In the genomic region with DNA sequence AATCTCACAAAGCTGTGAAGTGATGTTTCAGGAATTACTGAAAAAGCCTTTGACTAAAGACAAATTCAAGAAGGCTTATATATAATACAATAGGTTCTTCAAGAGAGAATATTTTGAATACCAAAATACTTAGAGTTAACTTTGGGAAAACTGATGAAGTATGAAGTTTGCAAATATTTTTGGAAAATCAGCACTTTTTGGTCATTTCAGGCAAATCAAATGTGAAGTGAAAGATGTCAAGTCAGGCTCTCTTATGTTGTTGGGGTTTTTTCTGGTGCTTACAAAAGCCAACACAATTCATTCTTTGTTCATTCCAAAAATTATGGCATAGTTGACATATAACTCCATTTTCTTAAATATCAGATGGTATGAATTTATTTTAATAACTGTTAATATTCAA, we compare ENCODE assay signal across 26 cellular contexts. TPM values are rescaled to one million over a fixed set of nuclear protein-coding genes. Genes with fewer than 3 reads are reported as not detected.
A peak's percentile ranks its signal among the peaks of the same experiment; 100 is the strongest.
DNase-seq lines count a peak whose midpoint lies in the region; ATAC-seq, FAIRE-seq and TF ChIP-seq lines count a peak whose summit lies in the region.
"Had no signal": no experiment of that assay in that cellular context is flagged by ENCODE, and none has a peak within 500 bp of the region (broad histone marks: within the 10 kb centered on the region; RNA-seq: fewer than 3 reads in every experiment).

No MANE protein-coding gene starts in this region.

- TF ChIP-seq EP300 in HepG2 (IDR thresholded peaks at IDR 0.05; ENCODE audit: low read depth in 2 of 2, low read length in 2 of 2) (no peak), HepG2 (CRISPR knock-in tag; IDR thresholded peaks at IDR 0.05; ENCODE audit: borderline replicate concordance) (no peak), K562 (IDR thresholded peaks at IDR 0.05; ENCODE audit: low read length) (no peak)

- H3K4me2 ChIP-seq in HepG2 (ENCODE audit: low read depth, low read length) (no peak overlapping the region), K562 (ENCODE audit: insufficient read depth, low read length) (no peak overlapping the region)
- H3K4me2 ChIP-seq: BLaER1 had no signal

- DNase-seq in HepG2 (ENCODE audit: low spot score) (no peak), right lobe of liver (no peak), RPMI8226 (peak; percentile 22), K562 (ENCODE audit: extremely low read depth in 1 of 4, low spot score in 3 of 4) (no peak), NCI-H1105 (lab: John Stamatoyannopoulos, UW) (no peak)
- no peak for DNase-seq in stimulated activated CD8-positive, alpha-beta memory T cell treated with anti-CD3 and anti-CD28 coated beads, Interleukin-4, amount 100 ng/mL, for 48 hours
- DNase-seq: ACHN; BE2C; C1 segment of cervical spinal cord; CD4-positive, alpha-beta memory T cell; CD4-positive, CD25-positive, alpha-beta regulatory T cell; CD8-positive, alpha-beta memory T cell; COR-L47; DMS 273 treated with DMSO at 0.1 percent for 48 hours; DMS153; DMS53; DMS79; DND-41; EL; GDM1 had no signal

- no peak overlapping the region for H3K9ac ChIP-seq in HepG2 (ENCODE audit: insufficient read depth, low read depth, low read length)
- no peak overlapping the region for H3K9ac ChIP-seq in K562 (ENCODE audit: insufficient read depth in 1 of 2, low read depth in 2 of 2, low read length in 2 of 2)
- H3K9ac ChIP-seq: BLaER1 had no signal

- CTCF ChIA-PET in HepG2 (lab: Yijun Ruan, JAX; ENCODE audit: low intra/inter-chr PET ratio, low total read pairs), result no interaction called here
- CTCF ChIA-PET in K562 (lab: Yijun Ruan, JAX; ENCODE audit: low intra/inter-chr PET ratio), result no interaction called here

- H3K9me3 ChIP-seq in HepG2 (ENCODE audit: low read length), result no peaks in the 10 kb centered on the region
- peaks cover 0 to 3% (median 0%) of the 10 kb centered on the region in 4 donors for H3K9me3 ChIP-seq in right lobe of liver
- no peaks in the 10 kb centered on the region; the same call in 1 of the 2 replicates for H3K9me3 ChIP-seq in K562 (replicated peaks; ENCODE audit: control insufficient read depth, insufficient read depth, low read depth, low read length)
- H3K9me3 ChIP-seq: BE2C had no signal

- TF ChIP-seq POLR2A in HepG2 (IDR thresholded peaks at IDR 0.05; ENCODE audit: insufficient read depth in 1 of 2, low read depth in 2 of 2, low read length in 2 of 2), result no peak
- no peak for TF ChIP-seq POLR2A in right lobe of liver (IDR thresholded peaks at IDR 0.05)
- no peak for TF ChIP-seq POLR2A in K562 (conservative IDR thresholded peaks at IDR 0.05)

- in situ Hi-C loops in HepG2 (cut with HindIII; ENCODE audit: extremely low pct_ligation_motif_present, low pct_unique_long_range_greater_than_20kb), result no loop called here
- in situ Hi-C loops in K562 (cut with MboI), result no loop called here

- TF ChIP-seq CTCF in HepG2 (CRISPR knock-in tag; IDR thresholded peaks at IDR 0.05), result no peak
- TF ChIP-seq CTCF in right lobe of liver (IDR thresholded peaks at IDR 0.05), result no peak
- no peak for TF ChIP-seq CTCF in K562 (IDR thresholded peaks at IDR 0.05 in 2 of 3, conservative IDR thresholded peaks at IDR 0.05 in 1 of 3; ENCODE audit: insufficient read depth in 2 of 3, low read depth in 1 of 3, low read length in 3 of 3)

- H3K79me2 ChIP-seq in HepG2 (ENCODE audit: insufficient read depth, low read length), result no peaks in the 10 kb centered on the region
- H3K79me2 ChIP-seq in K562 (ENCODE audit: control insufficient read depth, insufficient read depth, low read length), result no peaks in the 10 kb centered on the region

- H3K27me3 ChIP-seq in HepG2 (ENCODE audit: control insufficient read depth in 1 of 2, insufficient read depth in 2 of 2, low read length in 2 of 2) (no peaks in the 10 kb centered on the region), right lobe of liver (no peaks in the 10 kb centered on the region), K562 (ENCODE audit: control insufficient read depth in 2 of 2, insufficient read depth in 2 of 2, low read length in 2 of 2) (no peaks in the 10 kb centered on the region)
- H3K27me3 ChIP-seq: BE2C, BLaER1 had no signal

- no peaks in the 10 kb centered on the region for H3K4me1 ChIP-seq in HepG2 (ENCODE audit: insufficient read depth, low read length)
- no peaks in the 10 kb centered on the region for H3K4me1 ChIP-seq in right lobe of liver
- no peaks in the 10 kb centered on the region; a peak in 1 of 5 replicates for H3K4me1 ChIP-seq in K562 (replicated peaks in 1 of 2; ENCODE audit: control insufficient read depth in 2 of 2, insufficient read depth in 2 of 2, low read length in 2 of 2)
- H3K4me1 ChIP-seq: BE2C, BLaER1 had no signal

- H4K20me1 ChIP-seq in HepG2 (ENCODE audit: insufficient read depth, low read length) (no peaks in the 10 kb centered on the region), K562 (replicated peaks; ENCODE audit: control insufficient read depth, insufficient read depth, low read length) (no peaks in the 10 kb centered on the region)
- H4K20me1 ChIP-seq: BLaER1 had no signal

- POLR2A ChIA-PET in HepG2 (lab: Yijun Ruan, JAX), result no interaction called here
- POLR2A ChIA-PET in K562 (lab: Yijun Ruan, JAX), result no interaction called here

- no peak for FAIRE-seq in HepG2 (lab: Jason Lieb, UNC)
- FAIRE-seq in K562 (lab: Jason Lieb, UNC), result no peak
- FAIRE-seq: GM12878, GM12892, GM18507 had no signal

- H3K4me3 ChIP-seq in HepG2 (replicated peaks in 1 of 3; ENCODE audit: insufficient read depth in 1 of 3, low read depth in 2 of 3, low read length in 3 of 3), result no peak overlapping the region
- no peak overlapping the region for H3K4me3 ChIP-seq in right lobe of liver
- no peak overlapping the region for H3K4me3 ChIP-seq in K562
- H3K4me3 ChIP-seq: BLaER1, GM12878 had no signal

- intact Hi-C loops in HepG2 (cut with micrococcal nuclease; ENCODE audit: unreplicated experiment), result no loop called here
- intact Hi-C loops in right lobe of liver (cut with DNase I), result no loop called here
- intact Hi-C loops in K562 (cut with micrococcal nuclease), result no loop called here

- H3K9me1 ChIP-seq in K562 (ENCODE audit: control insufficient read depth, insufficient read depth, low read length), result no peaks in the 10 kb centered on the region

- H3K36me3 ChIP-seq in HepG2 (replicated peaks in 1 of 2; ENCODE audit: control insufficient read depth in 1 of 2, insufficient read depth in 2 of 2, low read length in 2 of 2) (no peaks in the 10 kb centered on the region), right lobe of liver (no peaks in the 10 kb centered on the region), K562 (ENCODE audit: control insufficient read depth, insufficient read depth, low read length) (no peaks in the 10 kb centered on the region)
- H3K36me3 ChIP-seq: BE2C, BLaER1 had no signal

- no TSS peak for BruUV-seq in HepG2 (replicated peaks; lab: Mats Ljungman, UMichigan)
- no TSS peak for BruUV-seq in K562 (replicated peaks; lab: Mats Ljungman, UMichigan)

- ATAC-seq in HepG2, result no peak
- ATAC-seq in right lobe of liver, result no peak
- no peak for ATAC-seq in K562
- no peak for ATAC-seq in SK-N-SH treated with all-trans-retinoic acid at 6 μM for 48 hours
- ATAC-seq: GM12878 had no signal

- TF ChIP-seq RAD21 in HepG2 (CRISPR knock-in tag; IDR thresholded peaks at IDR 0.05), result no peak
- TF ChIP-seq RAD21 in K562 (CRISPR knock-in tag; conservative IDR thresholded peaks at IDR 0.05 in 1 of 2, IDR thresholded peaks at IDR 0.05 in 1 of 2), result no peak

- H3K27ac ChIP-seq in HepG2 (ENCODE audit: extremely low read length, insufficient read depth, low read length) (no peak overlapping the region), right lobe of liver (no peak overlapping the region), K562 (ENCODE audit: extremely low read depth, low read depth, low read length) (no peak overlapping the region)
- H3K27ac ChIP-seq: 22Rv1, BLaER1 had no signal

- H2AFZ ChIP-seq in HepG2 (ENCODE audit: low read length) (no peak overlapping the region), K562 (ENCODE audit: low read depth, low read length) (no peak overlapping the region)

RNA-seq across cellular contexts. Expression of a gene that starts 14.7 kb away (rescaled TPM):
- total RNA-seq in HepG2 (2016; rRNA removed; fragmentation: Illumina TruSeq; extraction: Trizol) (96.6 and 166 TPM in 2 replicates), right lobe of liver (10 to 100 TPM; 18.7 to 31.6 (median 27.0) TPM), K562 (2014; rRNA removed) (25.1 and 26.9 TPM in 2 replicates), K562 (2014; rRNA removed; fragmentation: Illumina TruSeq; extraction: Trizol) (41.2 and 47.2 TPM in 2 replicates), K562 (2015; rRNA removed; fragmentation: Illumina TruSeq; extraction: Trizol) (40.1 and 40.5 TPM in 2 replicates), K562 (2021) (23.9 and 27.0 TPM in 2 replicates)
- 36.4 and 45.6 TPM in 2 replicates for total RNA-seq in HepG2 (2016; cell fraction: cytosol; rRNA removed; fragmentation: Illumina TruSeq; extraction: Trizol; ENCODE audit: low read depth)
- total RNA-seq in HepG2 (2016; cell fraction: insoluble cytoplasmic fraction; rRNA removed; fragmentation: Illumina TruSeq; extraction: Trizol), result 99.9 and 166 TPM in 2 replicates
- 85.2 and 99.8 TPM in 2 replicates for total RNA-seq in HepG2 (2016; cell fraction: membrane; rRNA removed; fragmentation: Illumina TruSeq; extraction: Trizol)
- 44.0 and 50.3 TPM in 2 replicates for total RNA-seq in HepG2 (2016; cell fraction: nucleus; rRNA removed; fragmentation: Illumina TruSeq; extraction: Trizol)
- polyA plus RNA-seq in HepG2 (2011; rRNA removed) (26.9 and 35.1 TPM in 2 replicates), K562 (2011; rRNA removed) (19.1 and 31.7 TPM in 2 replicates), K562 (2014; fragmentation: Illumina TruSeq; extraction: Trizol) (33.6 and 46.5 TPM in 2 replicates), K562 (2014; fragmentation: Nextera tagmentation; extraction: Ambion mirVana) (10 to 100 TPM; 38.3 to 56.4 TPM), K562 (2014; rRNA removed) (28.4 and 30.3 TPM in 2 replicates)
- polyA plus RNA-seq in HepG2 (2011; cell fraction: cytosol; rRNA removed), result 14.0 and 22.3 TPM in 2 replicates
- polyA plus RNA-seq in HepG2 (2011; cell fraction: nucleus; rRNA removed), result 9.7 and 13.3 TPM in 2 replicates
- polyA plus RNA-seq in HepG2 (2012), result 44.4 and 56.1 TPM in 2 replicates
- polyA plus RNA-seq in HepG2 (2016; cell fraction: cytosol; fragmentation: Illumina TruSeq; extraction: Trizol; ENCODE audit: low read depth), result 29.3 and 47.9 TPM in 2 replicates
- polyA plus RNA-seq in HepG2 (2016; cell fraction: insoluble cytoplasmic fraction; fragmentation: Illumina TruSeq; extraction: Trizol; ENCODE audit: low read depth), result 142 and 145 TPM in 2 replicates
- polyA plus RNA-seq in HepG2 (2016; cell fraction: membrane; fragmentation: Illumina TruSeq; extraction: Trizol; ENCODE audit: low read depth), result 58.2 and 68.6 TPM in 2 replicates
- 60.3 and 61.7 TPM in 2 replicates for polyA plus RNA-seq in HepG2 (2016; cell fraction: nucleus; fragmentation: Illumina TruSeq; extraction: Trizol; ENCODE audit: insufficient read depth, low read depth)
- 5.9 and 8.2 TPM in 2 replicates for polyA minus RNA-seq in HepG2 (2011; rRNA and poly(A)+ RNA removed; ENCODE audit: low replicate concordance)
- polyA minus RNA-seq in HepG2 (2011; cell fraction: cytosol; rRNA and poly(A)+ RNA removed), result 58.7 and 64.4 TPM in 2 replicates
- 32.3 and 35.6 TPM in 2 replicates for polyA minus RNA-seq in HepG2 (2011; cell fraction: nucleus; rRNA and poly(A)+ RNA removed)
- total RNA-seq in K562 (2011; cell fraction: chromatin; rRNA removed; ENCODE audit: low replicate concordance), result 9.2 and 28.4 TPM in 2 replicates
- total RNA-seq in K562 (2011; cell fraction: nucleolus; rRNA removed), result 6.0 and 7.0 TPM in 2 replicates
- 10.2 and 10.3 TPM in 2 replicates for total RNA-seq in K562 (2011; cell fraction: nucleoplasm; rRNA removed)
- 3.4 and 9.2 TPM in 2 replicates for polyA plus RNA-seq in K562 (2011; cell fraction: cytosol; rRNA removed)
- polyA plus RNA-seq in K562 (2011; cell fraction: nucleus; rRNA removed), result 5.1 and 7.2 TPM in 2 replicates
- 17.7 and 21.5 TPM in 2 replicates for polyA plus RNA-seq in K562 (2012)
- 40.6 and 40.8 TPM in 2 replicates for polyA minus RNA-seq in K562 (2011; rRNA and poly(A)+ RNA removed)
- 32.7 and 48.7 TPM in 2 replicates for polyA minus RNA-seq in K562 (2011; cell fraction: cytosol; rRNA and poly(A)+ RNA removed)
- polyA minus RNA-seq in K562 (2011; cell fraction: nucleus; rRNA and poly(A)+ RNA removed), result 7.0 and 13.2 TPM in 2 replicates

RNA-seq across cellular contexts. Expression of a gene that starts 27.9 kb away (rescaled TPM):
- total RNA-seq in HepG2 (2016; rRNA removed; fragmentation: Illumina TruSeq; extraction: Trizol) (3.0 and 3.6 TPM in 2 replicates), right lobe of liver (1 to 10 TPM; 2.9 to 9.2 (median 4.8) TPM), K562 (2014; rRNA removed) (0.14 and 0.29 TPM in 2 replicates), K562 (2014; rRNA removed; fragmentation: Illumina TruSeq; extraction: Trizol) (0.44 and 0.73 TPM in 2 replicates), K562 (2015; rRNA removed; fragmentation: Illumina TruSeq; extraction: Trizol) (0.51 and 0.68 TPM in 2 replicates), K562 (2021) (0.49 and 0.74 TPM in 2 replicates)
- total RNA-seq in HepG2 (2016; cell fraction: cytosol; rRNA removed; fragmentation: Illumina TruSeq; extraction: Trizol; ENCODE audit: low read depth), result 10.4 and 13.3 TPM in 2 replicates
- 2.7 and 4.7 TPM in 2 replicates for total RNA-seq in HepG2 (2016; cell fraction: insoluble cytoplasmic fraction; rRNA removed; fragmentation: Illumina TruSeq; extraction: Trizol)
- total RNA-seq in HepG2 (2016; cell fraction: membrane; rRNA removed; fragmentation: Illumina TruSeq; extraction: Trizol), result 4.9 and 7.6 TPM in 2 replicates
- total RNA-seq in HepG2 (2016; cell fraction: nucleus; rRNA removed; fragmentation: Illumina TruSeq; extraction: Trizol), result 8.9 and 14.3 TPM in 2 replicates
- polyA plus RNA-seq in HepG2 (2011; rRNA removed) (3.8 and 5.0 TPM in 2 replicates), K562 (2011; rRNA removed) (0.47 and 0.52 TPM in 2 replicates), K562 (2014; fragmentation: Illumina TruSeq; extraction: Trizol) (0.21 and 0.60 TPM in 2 replicates), K562 (2014; fragmentation: Nextera tagmentation; extraction: Ambion mirVana) (under 1 TPM; 0.27 to 0.39 TPM), K562 (2014; rRNA removed) (0.04 and 0.23 TPM in 2 replicates)
- polyA plus RNA-seq in HepG2 (2011; cell fraction: cytosol; rRNA removed), result 1.7 and 3.3 TPM in 2 replicates
- polyA plus RNA-seq in HepG2 (2011; cell fraction: nucleus; rRNA removed), result 3.2 and 4.1 TPM in 2 replicates
- 2.9 and 4.3 TPM in 2 replicates for polyA plus RNA-seq in HepG2 (2012)
- polyA plus RNA-seq in HepG2 (2016; cell fraction: cytosol; fragmentation: Illumina TruSeq; extraction: Trizol; ENCODE audit: low read depth), result 2.8 and 4.3 TPM in 2 replicates
- 2.9 and 3.8 TPM in 2 replicates for polyA plus RNA-seq in HepG2 (2016; cell fraction: insoluble cytoplasmic fraction; fragmentation: Illumina TruSeq; extraction: Trizol; ENCODE audit: low read depth)
- 4.6 and 5.3 TPM in 2 replicates for polyA plus RNA-seq in HepG2 (2016; cell fraction: membrane; fragmentation: Illumina TruSeq; extraction: Trizol; ENCODE audit: low read depth)
- 6.4 and 7.4 TPM in 2 replicates for polyA plus RNA-seq in HepG2 (2016; cell fraction: nucleus; fragmentation: Illumina TruSeq; extraction: Trizol; ENCODE audit: insufficient read depth, low read depth)
- polyA minus RNA-seq in HepG2 (2011; rRNA and poly(A)+ RNA removed; ENCODE audit: low replicate concordance), result 0.37 and 3.8 TPM in 2 replicates
- polyA minus RNA-seq in HepG2 (2011; cell fraction: cytosol; rRNA and poly(A)+ RNA removed), result 2.1 and 2.5 TPM in 2 replicates
- polyA minus RNA-seq in HepG2 (2011; cell fraction: nucleus; rRNA and poly(A)+ RNA removed), result 36.9 and 38.0 TPM in 2 replicates
- total RNA-seq in K562 (2011; cell fraction: chromatin; rRNA removed; ENCODE audit: low replicate concordance), result 1.1 and 1.5 TPM in 2 replicates
- 0.33 and 0.39 TPM in 2 replicates for total RNA-seq in K562 (2011; cell fraction: nucleolus; rRNA removed)
- total RNA-seq in K562 (2011; cell fraction: nucleoplasm; rRNA removed), result 1.2 and 1.8 TPM in 2 replicates
- 0.06 and 0.07 TPM in 2 replicates for polyA plus RNA-seq in K562 (2011; cell fraction: cytosol; rRNA removed)
- 0.41 and 0.59 TPM in 2 replicates for polyA plus RNA-seq in K562 (2011; cell fraction: nucleus; rRNA removed)
- polyA plus RNA-seq in K562 (2012), result 0.22 and 0.58 TPM in 2 replicates
- polyA minus RNA-seq in K562 (2011; rRNA and poly(A)+ RNA removed), result 1.2 and 1.6 TPM in 2 replicates
- polyA minus RNA-seq in K562 (2011; cell fraction: cytosol; rRNA and poly(A)+ RNA removed), result 0.57 TPM in 1 of 2 replicates, not detected in the other
- polyA minus RNA-seq in K562 (2011; cell fraction: nucleus; rRNA and poly(A)+ RNA removed), result 0.54 and 1.6 TPM in 2 replicates
